ENCODE assay signal across 1 cellular context in the genomic region with DNA sequence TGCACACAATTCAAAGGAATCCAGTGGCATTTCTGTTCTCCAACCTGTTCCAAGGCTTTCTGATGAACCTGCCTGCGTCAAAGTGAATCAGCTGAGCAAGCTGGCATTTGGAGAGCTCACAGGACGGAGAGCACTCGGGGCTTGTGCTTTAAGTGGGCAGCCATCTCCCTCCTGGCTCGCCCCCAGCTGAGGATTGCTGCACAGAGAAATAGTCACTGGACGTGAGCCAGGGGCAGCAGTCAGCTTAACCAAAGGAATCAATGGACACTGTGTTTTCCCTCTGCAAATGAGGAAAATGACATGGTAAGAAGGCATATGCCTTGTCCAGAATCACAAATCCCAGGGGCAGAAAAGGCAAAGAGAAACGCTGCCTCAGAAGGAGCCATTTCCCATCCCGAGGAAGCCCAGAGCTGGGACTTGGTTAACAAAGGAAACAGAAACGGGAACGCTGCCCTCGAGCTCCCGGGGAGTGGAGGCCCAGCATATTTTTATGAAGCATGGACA.
TF ChIP-seq lines count a peak whose summit lies in the region.

No MANE protein-coding gene starts in this region.

TF ChIP-seq in WTC11, 78 proteins besides CTCF, POLR2A, EP300 and RAD21 (continued from another document):
- TF ChIP-seq RELA (CRISPR knock-in tag; IDR thresholded peaks at IDR 0.05; ENCODE audit: borderline replicate concordance), result no peak
- TF ChIP-seq, protein P1, sequence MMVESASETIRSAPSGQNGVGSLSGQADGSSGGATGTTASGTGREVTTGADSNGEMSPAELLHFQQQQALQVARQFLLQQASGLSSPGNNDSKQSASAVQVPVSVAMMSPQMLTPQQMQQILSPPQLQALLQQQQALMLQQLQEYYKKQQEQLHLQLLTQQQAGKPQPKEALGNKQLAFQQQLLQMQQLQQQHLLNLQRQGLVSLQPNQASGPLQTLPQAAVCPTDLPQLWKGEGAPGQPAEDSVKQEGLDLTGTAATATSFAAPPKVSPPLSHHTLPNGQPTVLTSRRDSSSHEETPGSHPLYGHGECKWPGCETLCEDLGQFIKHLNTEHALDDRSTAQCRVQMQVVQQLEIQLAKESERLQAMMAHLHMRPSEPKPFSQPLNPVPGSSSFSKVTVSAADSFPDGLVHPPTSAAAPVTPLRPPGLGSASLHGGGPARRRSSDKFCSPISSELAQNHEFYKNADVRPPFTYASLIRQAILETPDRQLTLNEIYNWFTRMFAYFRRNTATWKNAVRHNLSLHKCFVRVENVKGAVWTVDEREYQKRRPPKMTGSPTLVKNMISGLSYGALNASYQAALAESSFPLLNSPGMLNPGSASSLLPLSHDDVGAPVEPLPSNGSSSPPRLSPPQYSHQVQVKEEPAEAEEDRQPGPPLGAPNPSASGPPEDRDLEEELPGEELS (CRISPR knock-in tag; IDR thresholded peaks at IDR 0.05), result no peak
